Comparison of ENCODE assay signal across 8 cellular contexts in genomic region chr3:136861890-136862610, GRCh38.
DNase-seq lines count a peak whose midpoint lies in the region; ATAC-seq and TF ChIP-seq lines count a peak whose summit lies in the region.

Gene NCK1 (plus strand): TSS chr3:136862208. CDS start chr3:136928002, 65,794 bp downstream.

- DNase-seq in AG10803 (ENCODE audit: low read depth) (peak; percentile 98), NCI-H345 treated with DMSO at 0.1 percent for 48 hours (lab: John Stamatoyannopoulos, UW; ENCODE audit: unreplicated experiment) (peak; percentile 87), inferior parietal cortex (ENCODE audit: extremely low spot score) (peak; percentile 97)
- peak; percentile 94 to 97 (median 96) for DNase-seq in activated CD4-positive, CD25-positive, alpha-beta regulatory T cell (lab: John Stamatoyannopoulos, UW)
- peak; percentile 99 for DNase-seq in central memory CD4-positive, alpha-beta T cell
- peak; percentile 96 to 98 for DNase-seq in stimulated activated CD4-positive, alpha-beta T cell treated with anti-CD3 and anti-CD28 coated beads, Interleukin-12 subunit alpha, Interleukin-12 subunit beta, amount 100 ng/mL, for 24 hours (ENCODE audit: low read depth in 2 of 2)

- H3K4me3 ChIP-seq in AG10803 (ENCODE audit: low read length): peak within 1 kb of the TSS; percentile 91

- peak; percentile 21; the same call in 1 of the 2 replicates for TF ChIP-seq CTCF in AG10803 (conservative IDR thresholded peaks at IDR 0.05; ENCODE audit: low read length)

- ATAC-seq in GM19023 (IDR thresholded peaks at IDR 0.05; ENCODE audit: unreplicated experiment): peak; percentile 97
- ATAC-seq in HG03280 (IDR thresholded peaks at IDR 0.05; ENCODE audit: unreplicated experiment): peak; percentile 98

Comparison
In these comparisons a context has a peak if more than half of its experiments do, and no peak if none do; other contexts are left out.
1. Peak in every context shown above with its lines: DNase-seq, ATAC-seq and H3K4me3 ChIP-seq.